Comparison of ENCODE assay signal across 21 cellular contexts in the genomic region with DNA sequence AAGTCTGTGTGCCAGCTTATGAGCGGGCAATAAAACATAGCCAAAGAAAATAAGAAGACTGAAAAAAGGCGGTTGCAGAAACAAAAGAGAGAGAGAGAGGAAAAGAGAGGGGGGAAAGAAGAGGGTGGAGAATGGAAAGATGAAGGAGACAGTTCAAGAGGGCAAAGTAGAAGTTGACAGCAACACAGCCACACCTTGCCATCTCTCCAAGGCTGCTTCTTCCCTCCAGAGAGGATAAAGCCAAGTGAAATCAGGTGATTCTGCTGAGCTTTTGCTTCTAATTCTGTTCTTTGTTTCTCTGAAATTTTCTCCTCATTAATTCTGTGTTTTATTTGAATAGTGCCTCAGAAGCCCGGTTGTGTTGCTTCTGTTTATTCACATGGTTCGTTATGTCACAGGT. TPM values are rescaled to one million over a fixed set of nuclear protein-coding genes. Genes with fewer than 3 reads are reported as not detected.
DNase-seq lines count a peak whose midpoint lies in the region; FAIRE-seq and TF ChIP-seq lines count a peak whose summit lies in the region.
"Had no signal": no experiment of that assay in that cellular context is flagged by ENCODE, and none has a peak within 500 bp of the region (broad histone marks: within the 10 kb centered on the region; RNA-seq: fewer than 3 reads in every experiment).

No MANE protein-coding gene starts in this region.

- no peaks in the 10 kb centered on the region for H3K27me3 ChIP-seq in astrocyte (ENCODE audit: insufficient read depth, low read length)
- H3K27me3 ChIP-seq: BLaER1 treated with 17β-estradiol and CSF1 and Interleukin-3, amounts not matched to agents 10 nM and 100 nM; SJCRH30 had no signal

- H3K27me3 Mint-ChIP-seq in astrocyte (ENCODE audit: low read depth, unreplicated experiment) (no peaks in the 10 kb centered on the region), nephron progenitor cell (ENCODE audit: low read depth, poor library complexity) (no peaks in the 10 kb centered on the region), Calu3 (ENCODE audit: unreplicated experiment) (no peaks in the 10 kb centered on the region)
- H3K27me3 Mint-ChIP-seq: CD4-positive, alpha-beta T cell; T-helper 17 cell had no signal

- H3K9me3 Mint-ChIP-seq in astrocyte (ENCODE audit: unreplicated experiment) (no peaks in the 10 kb centered on the region), nephron progenitor cell (no peaks in the 10 kb centered on the region), Calu3 (ENCODE audit: low read depth, unreplicated experiment) (no peaks in the 10 kb centered on the region)
- H3K9me3 Mint-ChIP-seq: CD4-positive, alpha-beta T cell had no signal

- no peaks in the 10 kb centered on the region for H3K9me3 ChIP-seq in astrocyte (ENCODE audit: insufficient read depth, low read depth, low read length)
- H3K9me3 ChIP-seq in kidney (ENCODE audit: control insufficient read depth in 1 of 2, low read length in 2 of 2), result no peaks in the 10 kb centered on the region
- H3K9me3 ChIP-seq: A549; BLaER1 treated with 17β-estradiol and CSF1 and Interleukin-3, amounts not matched to agents 10 nM and 100 nM; SJCRH30 had no signal

- H3K4me3 Mint-ChIP-seq in astrocyte (ENCODE audit: unreplicated experiment) (no peak overlapping the region), nephron progenitor cell (no peak overlapping the region), Calu3 (ENCODE audit: low read depth, unreplicated experiment) (no peak overlapping the region)
- H3K4me3 Mint-ChIP-seq: CD4-positive, alpha-beta T cell; T-helper 17 cell had no signal

- CTCF ChIA-PET in Calu3 (lab: Charles Lee), result no interaction called here

- H4K20me1 ChIP-seq in astrocyte (ENCODE audit: insufficient read depth, low read length), result peaks cover 64% of the 10 kb centered on the region
- H4K20me1 ChIP-seq: BLaER1 treated with 17β-estradiol and CSF1 and Interleukin-3, amounts not matched to agents 10 nM and 100 nM had no signal

- H3K36me3 Mint-ChIP-seq in astrocyte (ENCODE audit: low read depth, unreplicated experiment), result peaks cover 2% of the 10 kb centered on the region
- H3K36me3 Mint-ChIP-seq in nephron progenitor cell (ENCODE audit: low read depth), result peaks cover 6% of the 10 kb centered on the region
- peaks cover 21% of the 10 kb centered on the region for H3K36me3 Mint-ChIP-seq in Calu3 (ENCODE audit: insufficient read depth, unreplicated experiment)

- H3K4me1 ChIP-seq in astrocyte (ENCODE audit: insufficient read depth, low read length) (peaks cover 7% of the 10 kb centered on the region), kidney (ENCODE audit: control insufficient read depth in 1 of 2, insufficient read depth in 1 of 2, low read depth in 1 of 2, low read length in 2 of 2) (no peaks in the 10 kb centered on the region)
- H3K4me1 ChIP-seq: BLaER1 treated with 17β-estradiol and CSF1 and Interleukin-3, amounts not matched to agents 10 nM and 100 nM; SJCRH30 had no signal

- H3K79me2 ChIP-seq in astrocyte (ENCODE audit: insufficient read depth, low read length), result peaks cover 90% of the 10 kb centered on the region

- peaks cover 30% of the 10 kb centered on the region for H3K4me1 Mint-ChIP-seq in astrocyte (ENCODE audit: low read depth, unreplicated experiment)
- H3K4me1 Mint-ChIP-seq in nephron progenitor cell, result peaks cover 47% of the 10 kb centered on the region
- peaks cover 71% of the 10 kb centered on the region for H3K4me1 Mint-ChIP-seq in Calu3 (ENCODE audit: low read depth, unreplicated experiment)

- DNase-seq in COR-L47 (lab: John Stamatoyannopoulos, UW) (peak; percentile 35), NCI-H146 (lab: John Stamatoyannopoulos, UW) (peak; percentile 41), astrocyte (ENCODE audit: low read depth) (no peak), nephron progenitor cell (no peak), kidney (no peak), GM12891 (ENCODE audit: insufficient read length, low spot score) (no peak), Calu3 (no peak)
- DNase-seq: AML-193; CD4-positive, alpha-beta T cell; Kasumi-1; MV-4-11; NCI-H1694 treated with DMSO at 0.1 percent for 48 hours; NCI-H446 treated with DMSO at 0.1 percent for 48 hours; NK-92 treated with Interleukin-12 subunit alpha and Interleukin-12 subunit beta, amount 100 ng/mL, for 24 hours; PC-9; SJCRH30; T-helper 17 cell had no signal

- no peak for FAIRE-seq in astrocyte (lab: Jason Lieb, UNC)
- FAIRE-seq in kidney (lab: Jason Lieb, UNC), result no peak
- FAIRE-seq in GM12891 (lab: Jason Lieb, UNC), result no peak
- FAIRE-seq: A549, G401.6, K562 had no signal

- H3K9ac ChIP-seq in astrocyte (ENCODE audit: low read length) (no peak overlapping the region), kidney (ENCODE audit: low read length in 2 of 2) (no peak overlapping the region)
- H3K9ac ChIP-seq: BLaER1 treated with 17β-estradiol and CSF1 and Interleukin-3, amounts not matched to agents 10 nM and 100 nM had no signal

- no peak overlapping the region for H2AFZ ChIP-seq in astrocyte (ENCODE audit: low read depth, low read length)
- H2AFZ ChIP-seq: PC-9 had no signal

- no peak overlapping the region for H3K27ac ChIP-seq in astrocyte (ENCODE audit: low read depth, low read length)
- H3K27ac ChIP-seq in kidney (ENCODE audit: low read depth in 2 of 2, low read length in 2 of 2), result no peak overlapping the region
- H3K27ac ChIP-seq: A549; BLaER1 treated with 17β-estradiol and CSF1 and Interleukin-3, amounts not matched to agents 10 nM and 100 nM; PC-9; SJCRH30 had no signal

- intact Hi-C loops in kidney (cut with DNase I) (no loop called here), Calu3 (cut with micrococcal nuclease; ENCODE audit: unreplicated experiment) (no loop called here)

- no TSS peak for BruUV-seq in Calu3 (replicated peaks; lab: Mats Ljungman, UMichigan)

- H3K27ac Mint-ChIP-seq in astrocyte (ENCODE audit: unreplicated experiment) (peak overlapping the region; percentile 5), nephron progenitor cell (peak overlapping the region; percentile 2), Calu3 (ENCODE audit: unreplicated experiment) (no peak overlapping the region)
- H3K27ac Mint-ChIP-seq: CD4-positive, alpha-beta T cell; T-helper 17 cell had no signal

- no peak overlapping the region for H3K4me3 ChIP-seq in astrocyte (ENCODE audit: insufficient read depth, low read depth, low read length)
- H3K4me3 ChIP-seq in kidney (ENCODE audit: low read length in 2 of 2), result no peak overlapping the region
- H3K4me3 ChIP-seq: A549; BLaER1 treated with 17β-estradiol and CSF1 and Interleukin-3, amounts not matched to agents 10 nM and 100 nM; K562; PC-9; SJCRH30 had no signal

- TF ChIP-seq CTCF in astrocyte (IDR thresholded peaks at IDR 0.05; ENCODE audit: insufficient read depth, low read depth, low read length) (no peak), nephron progenitor cell (IDR thresholded peaks at IDR 0.05) (no peak), kidney (IDR thresholded peaks at IDR 0.05; ENCODE audit: borderline replicate concordance, extremely low read depth, insufficient read depth) (no peak), Calu3 (IDR thresholded peaks at IDR 0.05; ENCODE audit: unreplicated experiment) (no peak)

- H3K4me2 ChIP-seq in astrocyte (ENCODE audit: low read length), result no peak overlapping the region
- H3K4me2 ChIP-seq: A549; BLaER1 treated with 17β-estradiol and CSF1 and Interleukin-3, amounts not matched to agents 10 nM and 100 nM; PC-9 had no signal

- TF ChIP-seq POLR2A in GM12891 (IDR thresholded peaks at IDR 0.05; ENCODE audit: low read depth, low read length), result no peak

- H3K36me3 ChIP-seq in astrocyte (ENCODE audit: insufficient read depth, low read length) (no peaks in the 10 kb centered on the region), kidney (ENCODE audit: control insufficient read depth in 1 of 2, insufficient read depth in 2 of 2, low read length in 2 of 2) (no peaks in the 10 kb centered on the region)
- H3K36me3 ChIP-seq: BLaER1 treated with 17β-estradiol and CSF1 and Interleukin-3, amounts not matched to agents 10 nM and 100 nM; SJCRH30 had no signal

TF ChIP-seq in GM12891, 5 proteins besides CTCF, POLR2A, EP300 and RAD21:
- TF ChIP-seq PAX5 (IDR thresholded peaks at IDR 0.05; ENCODE audit: insufficient read depth, low read length, severe bottlenecking) (no peak), SPI1 (IDR thresholded peaks at IDR 0.05; ENCODE audit: low read depth, low read length) (no peak), POLR2AphosphoS5 (IDR thresholded peaks at IDR 0.05; ENCODE audit: low read depth, low read length) (no peak), TAF1 (IDR thresholded peaks at IDR 0.05; ENCODE audit: low read depth, low read length) (no peak), POU2F2 (IDR thresholded peaks at IDR 0.05; ENCODE audit: low read depth, low read length) (no peak)

RNA-seq across cellular contexts. Expression of a gene that starts 48.5 kb away (rescaled TPM):
- total RNA-seq in astrocyte, result 139 and 159 TPM in 2 replicates
- total RNA-seq in kidney, result 72.8 TPM
- 9.2 TPM for polyA plus RNA-seq in kidney (ENCODE audit: insufficient read depth, low read depth, low replicate concordance)
- 1.3 TPM for polyA plus RNA-seq in GM12891 (2012; ENCODE audit: low read depth, missing spikeins)
- 201 and 265 TPM in 2 replicates for total RNA-seq in Calu3 (2022)
- polyA plus RNA-seq: K562 had no signal

Comparison
In these comparisons a context has a peak if more than half of its experiments do, and no peak if none do; other contexts are left out.
1. DNase-seq: peak in COR-L47 (single experiment) and NCI-H146 (single experiment); none in astrocyte (single experiment), nephron progenitor cell (single experiment), kidney (single experiment), GM12891 (single experiment) and Calu3 (single experiment).